16 cellular contexts compared by ENCODE assay signal in genomic region chr1:54342306-54342705, GRCh38.
DNase-seq lines count a peak whose midpoint lies in the region; ATAC-seq and TF ChIP-seq lines count a peak whose summit lies in the region.
"Had no signal": no experiment of that assay in that cellular context is flagged by ENCODE, and none has a peak within 500 bp of the region (broad histone marks: within the 10 kb centered on the region; RNA-seq: fewer than 3 reads in every experiment).

No MANE protein-coding gene starts in this region.

- intact Hi-C loops in left ventricle myocardium superior (cut with micrococcal nuclease), result no loop called here
- intact Hi-C loops in right cardiac atrium (cut with DNase I), result no loop called here
- intact Hi-C loops in testis (cut with DNase I; ENCODE audit: low total_unique reads), result no loop called here

- H3K4me1 ChIP-seq in right cardiac atrium (ENCODE audit: control insufficient read depth, insufficient read depth, low read length), result peaks cover 12% of the 10 kb centered on the region
- H3K4me1 ChIP-seq in SJCRH30, result peaks cover 52% of the 10 kb centered on the region
- peaks cover 27% of the 10 kb centered on the region for H3K4me1 ChIP-seq in testis

- ATAC-seq in left ventricle myocardium superior (peak; percentile 19), right cardiac atrium (no peak), GM21367 (IDR thresholded peaks at IDR 0.05; ENCODE audit: unreplicated experiment) (no peak)

- 78% methylated on average over 2 of the region's 2 CpGs for WGBS in right cardiac atrium
- 45 to 70% methylated on average over 2 of the region's 2 CpGs for WGBS in testis, 2 donors

- H3K9me3 ChIP-seq in right cardiac atrium (ENCODE audit: control insufficient read depth, low read length) (no peaks in the 10 kb centered on the region), SJCRH30 (replicated peaks) (no peaks in the 10 kb centered on the region), testis (no peaks in the 10 kb centered on the region)
- H3K9me3 ChIP-seq: sigmoid colon had no signal

- TF ChIP-seq POLR2A in testis (IDR thresholded peaks at IDR 0.05), result no peak

- H3K36me3 ChIP-seq in SJCRH30 (no peaks in the 10 kb centered on the region), testis (ENCODE audit: low read depth, missing control alignments) (no peaks in the 10 kb centered on the region)
- H3K36me3 ChIP-seq: sigmoid colon had no signal

- no peak for DNase-seq in left ventricle myocardium superior
- DNase-seq in right cardiac atrium, result no peak
- DNase-seq in SJCRH30, result peak; percentile 37 to 52
- peak; percentile 45 for DNase-seq in iPS DF 19.7 (ENCODE audit: low read depth, low spot score)
- DNase-seq in testis, result no peak
- DNase-seq in SHP77 (lab: John Stamatoyannopoulos, UW), result no peak
- no peak for DNase-seq in NCI-H1105 treated with DMSO at 0.1 percent for 48 hours (lab: John Stamatoyannopoulos, UW)
- DNase-seq: Calu3; GF-D8; HFFc6; Kasumi-1; NCI-H1930; OCI-M1; sigmoid colon; stimulated activated CD4-positive, alpha-beta T cell treated with anti-CD3 and anti-CD28 coated beads, Interleukin-4, amount 100 ng/mL, for 1 hour had no signal

- H3K27me3 ChIP-seq in right cardiac atrium (ENCODE audit: control insufficient read depth, insufficient read depth) (no peaks in the 10 kb centered on the region), SJCRH30 (no peaks in the 10 kb centered on the region), testis (no peaks in the 10 kb centered on the region)
- H3K27me3 ChIP-seq: sigmoid colon had no signal

- no peak overlapping the region for H3K4me3 ChIP-seq in right cardiac atrium (ENCODE audit: low read length)
- peak overlapping the region; percentile 35 for H3K4me3 ChIP-seq in SJCRH30
- H3K4me3 ChIP-seq in testis, result no peak overlapping the region
- H3K4me3 ChIP-seq: sigmoid colon had no signal

- TF ChIP-seq CTCF in testis (IDR thresholded peaks at IDR 0.05), result no peak

- H3K27ac ChIP-seq in right cardiac atrium (ENCODE audit: low read length) (no peak overlapping the region), SJCRH30 (peak overlapping the region; percentile 46), testis (peak overlapping the region; percentile 0 to 60)

Comparison
In these comparisons a context has a peak if more than half of its experiments do, and no peak if none do; other contexts are left out.
1. DNase-seq: peak in SJCRH30 (2 of 2) and iPS DF 19.7 (single experiment); none in left ventricle myocardium superior (single experiment), right cardiac atrium (0 of 3), testis (single experiment), SHP77 (0 of 2) and NCI-H1105 treated with DMSO at 0.1 percent for 48 hours (single experiment).